In genomic region chr2:27024812-27025211, GRCh38 we compare ENCODE assay signal across 31 cellular contexts. TPM values are rescaled to one million over a fixed set of nuclear protein-coding genes. Genes with fewer than 3 reads are reported as not detected.
DNase-seq lines count a peak whose midpoint lies in the region; ATAC-seq, FAIRE-seq and TF ChIP-seq lines count a peak whose summit lies in the region.
"Had no signal": no experiment of that assay in that cellular context is flagged by ENCODE, and none has a peak within 500 bp of the region (broad histone marks: within the 10 kb centered on the region; RNA-seq: fewer than 3 reads in every experiment).

No MANE protein-coding gene starts in this region.

- POLR2A ChIA-PET in K562 (lab: Yijun Ruan, JAX): interaction anchor here (0.6 to 1.5 kb wide), 9 partner anchors 8 to 576 kb away, joined by 3 to 6 read pairs (median 3); no protein-coding TSS in a partner anchor

- no peak overlapping the region for H2AFZ ChIP-seq in K562 (ENCODE audit: low read depth, low read length)
- H2AFZ ChIP-seq: PC-9 had no signal

- no peaks in the 10 kb centered on the region for H3K9me1 ChIP-seq in K562 (ENCODE audit: control insufficient read depth, insufficient read depth, low read length)

- in situ Hi-C loops in K562 (cut with MboI): loop anchor here (5.0 kb wide), 1 partner anchor 183 kb away; no protein-coding TSS in a partner anchor

- no peak overlapping the region for H3K27ac ChIP-seq in K562 (ENCODE audit: extremely low read depth, low read depth, low read length)
- H3K27ac ChIP-seq: 22Rv1, breast epithelium, PC-9, skin epidermis, tibial artery had no signal

- TF ChIP-seq CTCF in GM12873 (IDR thresholded peaks at IDR 0.05; ENCODE audit: insufficient read depth, low read depth, low read length, missing control alignments): peak; percentile 12
- peak; percentile 15 to 20 (median 16); a peak in 2 of 6 replicates for TF ChIP-seq CTCF in K562 (IDR thresholded peaks at IDR 0.05 in 2 of 3, conservative IDR thresholded peaks at IDR 0.05 in 1 of 3; ENCODE audit: insufficient read depth in 2 of 3, low read depth in 1 of 3, low read length in 3 of 3)
- no peak for TF ChIP-seq CTCF in nephron progenitor cell (IDR thresholded peaks at IDR 0.05)

- peak overlapping the region; percentile 71 for H3K27ac Mint-ChIP-seq in nephron progenitor cell
- H3K27ac Mint-ChIP-seq: activated CD4-positive, alpha-beta T cell treated with anti-CD3 and anti-CD28 coated beads, Interleukin-2, amount 10 ng/mL, durations not matched to agents 7 days and 5 days had no signal

- FAIRE-seq in K562 (lab: Jason Lieb, UNC): no peak
- FAIRE-seq in HTR-8/SVneo (lab: Jason Lieb, UNC): no peak
- FAIRE-seq: colon had no signal

- TF ChIP-seq POLR2A in K562 (conservative IDR thresholded peaks at IDR 0.05): 0 out of 2 replicates have a peak, but pooled peaks have one; percentile 11

- H3K36me3 ChIP-seq in K562 (ENCODE audit: control insufficient read depth, insufficient read depth, low read length): peaks cover 79% of the 10 kb centered on the region
- H3K36me3 ChIP-seq: breast epithelium had no signal

- H3K4me2 ChIP-seq in K562 (ENCODE audit: insufficient read depth, low read length): no peak overlapping the region
- H3K4me2 ChIP-seq: PC-9 had no signal

- H3K79me2 ChIP-seq in K562 (ENCODE audit: control insufficient read depth, insufficient read depth, low read length): peaks cover 17% of the 10 kb centered on the region

- peak in 1 of 2 experiments; percentile 26; a peak in 2 of 4 replicates for TF ChIP-seq RAD21 in K562 (CRISPR knock-in tag; conservative IDR thresholded peaks at IDR 0.05 in 1 of 2, IDR thresholded peaks at IDR 0.05 in 1 of 2)

- CTCF ChIA-PET in K562 (lab: Yijun Ruan, JAX; ENCODE audit: low intra/inter-chr PET ratio): no interaction called here

- no peak overlapping the region for H3K4me3 Mint-ChIP-seq in nephron progenitor cell
- H3K4me3 Mint-ChIP-seq: activated CD4-positive, alpha-beta T cell treated with anti-CD3 and anti-CD28 coated beads, Interleukin-2, amount 10 ng/mL, durations not matched to agents 7 days and 5 days had no signal

- no peak overlapping the region; a peak in 1 of 4 replicates for H3K9ac ChIP-seq in K562 (ENCODE audit: insufficient read depth in 1 of 2, low read depth in 2 of 2, low read length in 2 of 2)

- 89% methylated on average over 10 of the region's 12 CpGs for WGBS in K562 (ENCODE audit: insufficient coverage, low coverage, missing lambda C conversion rate)

- H3K27me3 Mint-ChIP-seq in nephron progenitor cell (ENCODE audit: low read depth, poor library complexity): peaks cover 3% of the 10 kb centered on the region
- H3K27me3 Mint-ChIP-seq: activated CD4-positive, alpha-beta T cell treated with anti-CD3 and anti-CD28 coated beads, Interleukin-2, amount 10 ng/mL, durations not matched to agents 7 days and 5 days had no signal

- peaks cover 25% of the 10 kb centered on the region for H3K36me3 Mint-ChIP-seq in nephron progenitor cell (ENCODE audit: low read depth)

- H3K4me3 ChIP-seq in K562: no peak overlapping the region
- H3K4me3 ChIP-seq: breast epithelium, lung, PC-9, skin epidermis, tibial artery had no signal

- no peaks in the 10 kb centered on the region for H3K9me3 Mint-ChIP-seq in nephron progenitor cell
- H3K9me3 Mint-ChIP-seq: activated CD4-positive, alpha-beta T cell treated with anti-CD3 and anti-CD28 coated beads, Interleukin-2, amount 10 ng/mL, durations not matched to agents 7 days and 5 days had no signal

- BruUV-seq in K562 (replicated peaks; lab: Mats Ljungman, UMichigan): no TSS peak

- no peak for TF ChIP-seq EP300 in K562 (IDR thresholded peaks at IDR 0.05; ENCODE audit: low read length)

- peaks cover 38% of the 10 kb centered on the region for H3K4me1 Mint-ChIP-seq in nephron progenitor cell

- peaks cover 22 to 44% of the 10 kb centered on the region in 2 experiments for H3K4me1 ChIP-seq in K562 (replicated peaks in 1 of 2; ENCODE audit: control insufficient read depth in 2 of 2, insufficient read depth in 2 of 2, low read length in 2 of 2)

- no peaks in the 10 kb centered on the region for H3K27me3 ChIP-seq in K562 (ENCODE audit: control insufficient read depth in 2 of 2, insufficient read depth in 2 of 2, low read length in 2 of 2)
- H3K27me3 ChIP-seq: breast epithelium, tibial artery had no signal

- 0 out of 2 replicates have a peak, but pooled peaks cover 7% of the 10 kb centered on the region for H4K20me1 ChIP-seq in K562 (replicated peaks; ENCODE audit: control insufficient read depth, insufficient read depth, low read length)

- DNase-seq in DMS 273 (lab: John Stamatoyannopoulos, UW; ENCODE audit: unreplicated experiment) (peak; percentile 22), DMS 273 treated with DMSO at 0.1 percent for 48 hours (lab: John Stamatoyannopoulos, UW) (no peak), K562 (ENCODE audit: extremely low read depth in 1 of 4, low spot score in 3 of 4) (no peak), nephron progenitor cell (no peak), NCI-H146 (lab: John Stamatoyannopoulos, UW) (no peak), HTR-8/SVneo (ENCODE audit: insufficient read length, low spot score) (no peak)
- no peak for DNase-seq in stimulated activated CD4-positive, alpha-beta T cell treated with anti-CD3 and anti-CD28 coated beads, Interleukin-4, amount 100 ng/mL, for 24 hours
- DNase-seq: activated CD4-positive, alpha-beta T cell treated with anti-CD3 and anti-CD28 coated beads, Interleukin-2, amount 10 ng/mL, durations not matched to agents 7 days and 5 days; activated CD8-positive, alpha-beta memory T cell treated with anti-CD3 and anti-CD28 coated beads, Interleukin-2, amount 50 U/mL, for 4 hours; activated naive CD4-positive, alpha-beta T cell treated with anti-CD3 and anti-CD28 coated beads, Interleukin-2, amount 50 U/mL, for 16 hours; amygdala; effector CD4-positive, alpha-beta T cell; GOT3; head of caudate nucleus; KG1; MM.1S; NCI-H1436 treated with DMSO at 0.1 percent for 48 hours; NCI-H2107; NCI-H510A treated with DMSO at 0.1 percent for 48 hours; PC-9; SHP77 treated with DMSO at 0.1 percent for 48 hours; stimulated activated CD8-positive, alpha-beta memory T cell treated with anti-CD3 and anti-CD28 coated beads, Interleukin-4, amount 100 ng/mL, for 48 hours; SW 1271; T-helper 9 cell had no signal

- peak; percentile 29 for ATAC-seq in K562

- H3K9me3 ChIP-seq in K562 (replicated peaks; ENCODE audit: control insufficient read depth, insufficient read depth, low read depth, low read length): no peaks in the 10 kb centered on the region
- H3K9me3 ChIP-seq: breast epithelium, tibial artery had no signal

- intact Hi-C loops in K562 (cut with micrococcal nuclease): no loop called here

RNA-seq across cellular contexts. Expression of gene TMEM214, which starts 8.0 kb away (rescaled TPM):
- total RNA-seq in K562 (2011; cell fraction: chromatin; rRNA removed; ENCODE audit: low replicate concordance): 364 and 807 TPM in 2 replicates
- total RNA-seq in K562 (2011; cell fraction: nucleolus; rRNA removed): 428 and 514 TPM in 2 replicates
- total RNA-seq in K562 (2011; cell fraction: nucleoplasm; rRNA removed): 376 and 406 TPM in 2 replicates
- total RNA-seq in K562 (2014; rRNA removed): 18.9 and 23.7 TPM in 2 replicates
- total RNA-seq in K562 (2014; rRNA removed; fragmentation: Illumina TruSeq; extraction: Trizol): 31.0 and 34.3 TPM in 2 replicates
- 44.0 and 44.1 TPM in 2 replicates for total RNA-seq in K562 (2015; rRNA removed; fragmentation: Illumina TruSeq; extraction: Trizol)
- 78.5 and 79.6 TPM in 2 replicates for total RNA-seq in K562 (2021)
- 52.9 and 143 TPM in 2 replicates for polyA plus RNA-seq in K562 (2011; rRNA removed)
- 146 and 165 TPM in 2 replicates for polyA plus RNA-seq in K562 (2011; cell fraction: cytosol; rRNA removed)
- 466 and 543 TPM in 2 replicates for polyA plus RNA-seq in K562 (2011; cell fraction: nucleus; rRNA removed)
- 57.3 and 151 TPM in 2 replicates for polyA plus RNA-seq in K562 (2012)
- polyA plus RNA-seq in K562 (2014; fragmentation: Illumina TruSeq; extraction: Trizol): 76.9 and 81.4 TPM in 2 replicates
- 10 to 100 TPM; 11.4 to 14.8 TPM for polyA plus RNA-seq in K562 (2014; fragmentation: Nextera tagmentation; extraction: Ambion mirVana)
- polyA plus RNA-seq in K562 (2014; rRNA removed): 55.0 and 58.0 TPM in 2 replicates
- 123 TPM in 2 replicates for polyA minus RNA-seq in K562 (2011; rRNA and poly(A)+ RNA removed)
- polyA minus RNA-seq in K562 (2011; cell fraction: cytosol; rRNA and poly(A)+ RNA removed): 96.4 and 118 TPM in 2 replicates
- 142 and 264 TPM in 2 replicates for polyA minus RNA-seq in K562 (2011; cell fraction: nucleus; rRNA and poly(A)+ RNA removed)

RNA-seq across cellular contexts. Expression of gene AGBL5, which starts 26.7 kb away (rescaled TPM):
- 40.2 and 80.6 TPM in 2 replicates for total RNA-seq in K562 (2011; cell fraction: chromatin; rRNA removed; ENCODE audit: low replicate concordance)
- 34.5 and 47.0 TPM in 2 replicates for total RNA-seq in K562 (2011; cell fraction: nucleolus; rRNA removed)
- total RNA-seq in K562 (2011; cell fraction: nucleoplasm; rRNA removed): 34.2 and 36.7 TPM in 2 replicates
- 26.2 and 30.3 TPM in 2 replicates for total RNA-seq in K562 (2014; rRNA removed)
- 25.8 and 26.4 TPM in 2 replicates for total RNA-seq in K562 (2014; rRNA removed; fragmentation: Illumina TruSeq; extraction: Trizol)
- 28.7 and 29.1 TPM in 2 replicates for total RNA-seq in K562 (2015; rRNA removed; fragmentation: Illumina TruSeq; extraction: Trizol)
- 37.6 and 40.3 TPM in 2 replicates for total RNA-seq in K562 (2021)
- polyA plus RNA-seq in K562 (2011; rRNA removed): 48.3 and 52.7 TPM in 2 replicates
- 61.4 and 68.7 TPM in 2 replicates for polyA plus RNA-seq in K562 (2011; cell fraction: cytosol; rRNA removed)
- polyA plus RNA-seq in K562 (2011; cell fraction: nucleus; rRNA removed): 59.7 and 61.5 TPM in 2 replicates
- polyA plus RNA-seq in K562 (2012): 33.2 and 62.0 TPM in 2 replicates
- 49.5 and 52.3 TPM in 2 replicates for polyA plus RNA-seq in K562 (2014; fragmentation: Illumina TruSeq; extraction: Trizol)
- polyA plus RNA-seq in K562 (2014; fragmentation: Nextera tagmentation; extraction: Ambion mirVana): 1 to 10 TPM; 3.3 to 6.3 TPM
- polyA plus RNA-seq in K562 (2014; rRNA removed): 24.9 and 33.8 TPM in 2 replicates
- polyA minus RNA-seq in K562 (2011; rRNA and poly(A)+ RNA removed): 42.1 and 50.9 TPM in 2 replicates
- polyA minus RNA-seq in K562 (2011; cell fraction: cytosol; rRNA and poly(A)+ RNA removed): 22.4 and 26.2 TPM in 2 replicates
- 20.7 and 27.2 TPM in 2 replicates for polyA minus RNA-seq in K562 (2011; cell fraction: nucleus; rRNA and poly(A)+ RNA removed)

RNA-seq across cellular contexts. Expression of gene OST4, which starts 46.6 kb away (rescaled TPM):
- total RNA-seq in K562 (2011; cell fraction: chromatin; rRNA removed; ENCODE audit: low replicate concordance): 32.9 and 75.2 TPM in 2 replicates
- total RNA-seq in K562 (2011; cell fraction: nucleolus; rRNA removed): 76.6 and 92.2 TPM in 2 replicates
- 88.9 and 136 TPM in 2 replicates for total RNA-seq in K562 (2011; cell fraction: nucleoplasm; rRNA removed)
- total RNA-seq in K562 (2014; rRNA removed) (186 and 199 TPM in 2 replicates), K562 (2014; rRNA removed; fragmentation: Illumina TruSeq; extraction: Trizol) (263 and 292 TPM in 2 replicates), K562 (2015; rRNA removed; fragmentation: Illumina TruSeq; extraction: Trizol) (335 and 366 TPM in 2 replicates), K562 (2021) (239 and 266 TPM in 2 replicates)
- polyA plus RNA-seq in K562 (2011; rRNA removed) (328 and 435 TPM in 2 replicates), K562 (2014; fragmentation: Illumina TruSeq; extraction: Trizol) (503 and 545 TPM in 2 replicates), K562 (2014; fragmentation: Nextera tagmentation; extraction: Ambion mirVana) (1,000 to 10,000 TPM; 1,144 to 1,155 TPM), K562 (2014; rRNA removed) (355 and 369 TPM in 2 replicates)
- 794 and 995 TPM in 2 replicates for polyA plus RNA-seq in K562 (2011; cell fraction: cytosol; rRNA removed)
- polyA plus RNA-seq in K562 (2011; cell fraction: nucleus; rRNA removed): 204 and 270 TPM in 2 replicates
- 363 and 494 TPM in 2 replicates for polyA plus RNA-seq in K562 (2012)
- polyA minus RNA-seq in K562 (2011; rRNA and poly(A)+ RNA removed): 170 and 193 TPM in 2 replicates
- polyA minus RNA-seq in K562 (2011; cell fraction: cytosol; rRNA and poly(A)+ RNA removed): 371 and 384 TPM in 2 replicates
- polyA minus RNA-seq in K562 (2011; cell fraction: nucleus; rRNA and poly(A)+ RNA removed): 63.4 and 99.5 TPM in 2 replicates

RNA-seq across cellular contexts. Expression of gene EMILIN1, which starts 53.6 kb away (rescaled TPM):
- total RNA-seq in K562 (2011; cell fraction: chromatin; rRNA removed; ENCODE audit: low replicate concordance): 0.26 and 1.00 TPM in 2 replicates
- 1.6 and 2.0 TPM in 2 replicates for total RNA-seq in K562 (2011; cell fraction: nucleolus; rRNA removed)
- 0.51 and 0.61 TPM in 2 replicates for total RNA-seq in K562 (2011; cell fraction: nucleoplasm; rRNA removed)
- 2.2 and 2.7 TPM in 2 replicates for total RNA-seq in K562 (2014; rRNA removed)
- 0.04 TPM in 1 of 2 replicates, not detected in the other for total RNA-seq in K562 (2014; rRNA removed; fragmentation: Illumina TruSeq; extraction: Trizol)
- total RNA-seq in K562 (2015; rRNA removed; fragmentation: Illumina TruSeq; extraction: Trizol): 0.54 and 0.75 TPM in 2 replicates
- 1.0 and 1.5 TPM in 2 replicates for total RNA-seq in K562 (2021)
- 0.24 and 0.43 TPM in 2 replicates for polyA plus RNA-seq in K562 (2011; rRNA removed)
- polyA plus RNA-seq in K562 (2011; cell fraction: cytosol; rRNA removed): 0.63 and 1.3 TPM in 2 replicates
- polyA plus RNA-seq in K562 (2011; cell fraction: nucleus; rRNA removed): 1.1 and 2.4 TPM in 2 replicates
- 1.1 and 1.7 TPM in 2 replicates for polyA plus RNA-seq in K562 (2012)
- polyA plus RNA-seq in K562 (2014; fragmentation: Illumina TruSeq; extraction: Trizol): 0.06 and 0.37 TPM in 2 replicates
- polyA plus RNA-seq in K562 (2014; fragmentation: Nextera tagmentation; extraction: Ambion mirVana): not detected
- 0.94 and 1.1 TPM in 2 replicates for polyA plus RNA-seq in K562 (2014; rRNA removed)
- polyA minus RNA-seq in K562 (2011; rRNA and poly(A)+ RNA removed): 0.12 and 0.25 TPM in 2 replicates
- polyA minus RNA-seq in K562 (2011; cell fraction: cytosol; rRNA and poly(A)+ RNA removed): 0.46 and 0.67 TPM in 2 replicates
- 0.78 and 0.94 TPM in 2 replicates for polyA minus RNA-seq in K562 (2011; cell fraction: nucleus; rRNA and poly(A)+ RNA removed)

RNA-seq across cellular contexts. Expression of gene MAPRE3, which starts 54.4 kb away (rescaled TPM):
- 103 and 194 TPM in 2 replicates for total RNA-seq in K562 (2011; cell fraction: chromatin; rRNA removed; ENCODE audit: low replicate concordance)
- 85.6 and 90.0 TPM in 2 replicates for total RNA-seq in K562 (2011; cell fraction: nucleolus; rRNA removed)
- 95.6 and 105 TPM in 2 replicates for total RNA-seq in K562 (2011; cell fraction: nucleoplasm; rRNA removed)
- total RNA-seq in K562 (2014; rRNA removed) (12.6 and 16.8 TPM in 2 replicates), K562 (2014; rRNA removed; fragmentation: Illumina TruSeq; extraction: Trizol) (10.0 and 10.8 TPM in 2 replicates), K562 (2015; rRNA removed; fragmentation: Illumina TruSeq; extraction: Trizol) (11.6 and 12.6 TPM in 2 replicates), K562 (2021) (26.7 and 29.8 TPM in 2 replicates)
- polyA plus RNA-seq in K562 (2011; rRNA removed) (25.5 and 53.9 TPM in 2 replicates), K562 (2014; fragmentation: Illumina TruSeq; extraction: Trizol) (30.4 and 32.8 TPM in 2 replicates), K562 (2014; fragmentation: Nextera tagmentation; extraction: Ambion mirVana) (1 to 10 TPM in 1 of 2 experiments, under 1 TPM in 1; 0.70 to 1.1 TPM), K562 (2014; rRNA removed) (32.3 and 43.2 TPM in 2 replicates)
- polyA plus RNA-seq in K562 (2011; cell fraction: cytosol; rRNA removed): 28.1 and 37.8 TPM in 2 replicates
- polyA plus RNA-seq in K562 (2011; cell fraction: nucleus; rRNA removed): 274 and 277 TPM in 2 replicates
- 33.7 and 73.6 TPM in 2 replicates for polyA plus RNA-seq in K562 (2012)
- polyA minus RNA-seq in K562 (2011; rRNA and poly(A)+ RNA removed): 17.6 and 23.6 TPM in 2 replicates
- polyA minus RNA-seq in K562 (2011; cell fraction: cytosol; rRNA and poly(A)+ RNA removed): 11.7 and 21.4 TPM in 2 replicates
- 20.3 and 37.2 TPM in 2 replicates for polyA minus RNA-seq in K562 (2011; cell fraction: nucleus; rRNA and poly(A)+ RNA removed)
